Comparison of ENCODE assay signal across 1 cellular context in genomic region chr16:28212532-28212873, GRCh38.
TF ChIP-seq lines count a peak whose summit lies in the region.

No MANE protein-coding gene starts in this region.

TF ChIP-seq in HepG2, 621 proteins besides CTCF, POLR2A, EP300 and RAD21 (continued from another document and continues in another):
- TF ChIP-seq, protein P1, sequence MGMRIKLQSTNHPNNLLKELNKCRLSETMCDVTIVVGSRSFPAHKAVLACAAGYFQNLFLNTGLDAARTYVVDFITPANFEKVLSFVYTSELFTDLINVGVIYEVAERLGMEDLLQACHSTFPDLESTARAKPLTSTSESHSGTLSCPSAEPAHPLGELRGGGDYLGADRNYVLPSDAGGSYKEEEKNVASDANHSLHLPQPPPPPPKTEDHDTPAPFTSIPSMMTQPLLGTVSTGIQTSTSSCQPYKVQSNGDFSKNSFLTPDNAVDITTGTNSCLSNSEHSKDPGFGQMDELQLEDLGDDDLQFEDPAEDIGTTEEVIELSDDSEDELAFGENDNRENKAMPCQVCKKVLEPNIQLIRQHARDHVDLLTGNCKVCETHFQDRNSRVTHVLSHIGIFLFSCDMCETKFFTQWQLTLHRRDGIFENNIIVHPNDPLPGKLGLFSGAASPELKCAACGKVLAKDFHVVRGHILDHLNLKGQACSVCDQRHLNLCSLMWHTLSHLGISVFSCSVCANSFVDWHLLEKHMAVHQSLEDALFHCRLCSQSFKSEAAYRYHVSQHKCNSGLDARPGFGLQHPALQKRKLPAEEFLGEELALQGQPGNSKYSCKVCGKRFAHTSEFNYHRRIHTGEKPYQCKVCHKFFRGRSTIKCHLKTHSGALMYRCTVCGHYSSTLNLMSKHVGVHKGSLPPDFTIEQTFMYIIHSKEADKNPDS (CRISPR knock-in tag; IDR thresholded peaks at IDR 0.05) = no peak
- no peak for TF ChIP-seq ZFX (CRISPR knock-in tag; IDR thresholded peaks at IDR 0.05; ENCODE audit: low read depth)
- no peak for TF ChIP-seq ZNF557 (CRISPR knock-in tag; IDR thresholded peaks at IDR 0.05)
- no peak for TF ChIP-seq ZBTB14 (CRISPR knock-in tag; IDR thresholded peaks at IDR 0.05)
- no peak for TF ChIP-seq RFX3 (CRISPR knock-in tag; IDR thresholded peaks at IDR 0.05)
- no peak for TF ChIP-seq FOXA1 (IDR thresholded peaks at IDR 0.05)
- TF ChIP-seq FOXA1 (CRISPR knock-in tag; IDR thresholded peaks at IDR 0.05) = no peak
- TF ChIP-seq, protein P2, sequence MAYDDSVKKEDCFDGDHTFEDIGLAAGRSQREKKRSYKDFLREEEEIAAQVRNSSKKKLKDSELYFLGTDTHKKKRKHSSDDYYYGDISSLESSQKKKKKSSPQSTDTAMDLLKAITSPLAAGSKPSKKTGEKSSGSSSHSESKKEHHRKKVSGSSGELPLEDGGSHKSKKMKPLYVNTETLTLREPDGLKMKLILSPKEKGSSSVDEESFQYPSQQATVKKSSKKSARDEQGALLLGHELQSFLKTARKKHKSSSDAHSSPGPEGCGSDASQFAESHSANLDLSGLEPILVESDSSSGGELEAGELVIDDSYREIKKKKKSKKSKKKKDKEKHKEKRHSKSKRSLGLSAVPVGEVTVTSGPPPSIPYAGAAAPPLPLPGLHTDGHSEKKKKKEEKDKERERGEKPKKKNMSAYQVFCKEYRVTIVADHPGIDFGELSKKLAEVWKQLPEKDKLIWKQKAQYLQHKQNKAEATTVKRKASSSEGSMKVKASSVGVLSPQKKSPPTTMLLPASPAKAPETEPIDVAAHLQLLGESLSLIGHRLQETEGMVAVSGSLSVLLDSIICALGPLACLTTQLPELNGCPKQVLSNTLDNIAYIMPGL (CRISPR knock-in tag; IDR thresholded peaks at IDR 0.05; ENCODE audit: borderline replicate concordance in 1 of 2, low read depth in 1 of 2) = no peak
- TF ChIP-seq CC2D1A (CRISPR knock-in tag; IDR thresholded peaks at IDR 0.05) = no peak
- TF ChIP-seq HOXA5 (CRISPR knock-in tag; IDR thresholded peaks at IDR 0.05) = no peak
- TF ChIP-seq, protein P3, sequence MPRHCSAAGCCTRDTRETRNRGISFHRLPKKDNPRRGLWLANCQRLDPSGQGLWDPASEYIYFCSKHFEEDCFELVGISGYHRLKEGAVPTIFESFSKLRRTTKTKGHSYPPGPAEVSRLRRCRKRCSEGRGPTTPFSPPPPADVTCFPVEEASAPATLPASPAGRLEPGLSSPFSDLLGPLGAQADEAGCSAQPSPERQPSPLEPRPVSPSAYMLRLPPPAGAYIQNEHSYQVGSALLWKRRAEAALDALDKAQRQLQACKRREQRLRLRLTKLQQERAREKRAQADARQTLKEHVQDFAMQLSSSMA (CRISPR knock-in tag; IDR thresholded peaks at IDR 0.05) = no peak
- TF ChIP-seq ZNF510 (CRISPR knock-in tag; IDR thresholded peaks at IDR 0.05; ENCODE audit: low read depth) = no peak
- no peak for TF ChIP-seq FOXK1 (CRISPR knock-in tag; IDR thresholded peaks at IDR 0.05; ENCODE audit: borderline replicate concordance, low read depth)
- TF ChIP-seq, protein P4, sequence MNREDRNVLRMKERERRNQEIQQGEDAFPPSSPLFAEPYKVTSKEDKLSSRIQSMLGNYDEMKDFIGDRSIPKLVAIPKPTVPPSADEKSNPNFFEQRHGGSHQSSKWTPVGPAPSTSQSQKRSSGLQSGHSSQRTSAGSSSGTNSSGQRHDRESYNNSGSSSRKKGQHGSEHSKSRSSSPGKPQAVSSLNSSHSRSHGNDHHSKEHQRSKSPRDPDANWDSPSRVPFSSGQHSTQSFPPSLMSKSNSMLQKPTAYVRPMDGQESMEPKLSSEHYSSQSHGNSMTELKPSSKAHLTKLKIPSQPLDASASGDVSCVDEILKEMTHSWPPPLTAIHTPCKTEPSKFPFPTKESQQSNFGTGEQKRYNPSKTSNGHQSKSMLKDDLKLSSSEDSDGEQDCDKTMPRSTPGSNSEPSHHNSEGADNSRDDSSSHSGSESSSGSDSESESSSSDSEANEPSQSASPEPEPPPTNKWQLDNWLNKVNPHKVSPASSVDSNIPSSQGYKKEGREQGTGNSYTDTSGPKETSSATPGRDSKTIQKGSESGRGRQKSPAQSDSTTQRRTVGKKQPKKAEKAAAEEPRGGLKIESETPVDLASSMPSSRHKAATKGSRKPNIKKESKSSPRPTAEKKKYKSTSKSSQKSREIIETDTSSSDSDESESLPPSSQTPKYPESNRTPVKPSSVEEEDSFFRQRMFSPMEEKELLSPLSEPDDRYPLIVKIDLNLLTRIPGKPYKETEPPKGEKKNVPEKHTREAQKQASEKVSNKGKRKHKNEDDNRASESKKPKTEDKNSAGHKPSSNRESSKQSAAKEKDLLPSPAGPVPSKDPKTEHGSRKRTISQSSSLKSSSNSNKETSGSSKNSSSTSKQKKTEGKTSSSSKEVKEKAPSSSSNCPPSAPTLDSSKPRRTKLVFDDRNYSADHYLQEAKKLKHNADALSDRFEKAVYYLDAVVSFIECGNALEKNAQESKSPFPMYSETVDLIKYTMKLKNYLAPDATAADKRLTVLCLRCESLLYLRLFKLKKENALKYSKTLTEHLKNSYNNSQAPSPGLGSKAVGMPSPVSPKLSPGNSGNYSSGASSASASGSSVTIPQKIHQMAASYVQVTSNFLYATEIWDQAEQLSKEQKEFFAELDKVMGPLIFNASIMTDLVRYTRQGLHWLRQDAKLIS (CRISPR knock-in tag; IDR thresholded peaks at IDR 0.05) = no peak
- no peak for TF ChIP-seq ZNF552 (CRISPR knock-in tag; IDR thresholded peaks at IDR 0.05; ENCODE audit: borderline replicate concordance)
- TF ChIP-seq ZFP90 (CRISPR knock-in tag; IDR thresholded peaks at IDR 0.05; ENCODE audit: borderline replicate concordance) = no peak
- TF ChIP-seq ZNF556 (CRISPR knock-in tag; IDR thresholded peaks at IDR 0.05; ENCODE audit: borderline replicate concordance) = no peak
- TF ChIP-seq SCMH1 (CRISPR knock-in tag; IDR thresholded peaks at IDR 0.05; ENCODE audit: borderline replicate concordance) = no peak
- TF ChIP-seq, protein P5, sequence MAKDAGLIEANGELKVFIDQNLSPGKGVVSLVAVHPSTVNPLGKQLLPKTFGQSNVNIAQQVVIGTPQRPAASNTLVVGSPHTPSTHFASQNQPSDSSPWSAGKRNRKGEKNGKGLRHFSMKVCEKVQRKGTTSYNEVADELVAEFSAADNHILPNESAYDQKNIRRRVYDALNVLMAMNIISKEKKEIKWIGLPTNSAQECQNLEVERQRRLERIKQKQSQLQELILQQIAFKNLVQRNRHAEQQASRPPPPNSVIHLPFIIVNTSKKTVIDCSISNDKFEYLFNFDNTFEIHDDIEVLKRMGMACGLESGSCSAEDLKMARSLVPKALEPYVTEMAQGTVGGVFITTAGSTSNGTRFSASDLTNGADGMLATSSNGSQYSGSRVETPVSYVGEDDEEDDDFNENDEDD (CRISPR knock-in tag; IDR thresholded peaks at IDR 0.05; ENCODE audit: borderline replicate concordance) = no peak
- no peak for TF ChIP-seq TFE3 (CRISPR knock-in tag; IDR thresholded peaks at IDR 0.05)
- 0 out of 2 replicates have a peak, but pooled peaks have one; percentile 8 for TF ChIP-seq MEIS1 (CRISPR knock-in tag; IDR thresholded peaks at IDR 0.05; ENCODE audit: borderline replicate concordance)
- TF ChIP-seq, protein P6, sequence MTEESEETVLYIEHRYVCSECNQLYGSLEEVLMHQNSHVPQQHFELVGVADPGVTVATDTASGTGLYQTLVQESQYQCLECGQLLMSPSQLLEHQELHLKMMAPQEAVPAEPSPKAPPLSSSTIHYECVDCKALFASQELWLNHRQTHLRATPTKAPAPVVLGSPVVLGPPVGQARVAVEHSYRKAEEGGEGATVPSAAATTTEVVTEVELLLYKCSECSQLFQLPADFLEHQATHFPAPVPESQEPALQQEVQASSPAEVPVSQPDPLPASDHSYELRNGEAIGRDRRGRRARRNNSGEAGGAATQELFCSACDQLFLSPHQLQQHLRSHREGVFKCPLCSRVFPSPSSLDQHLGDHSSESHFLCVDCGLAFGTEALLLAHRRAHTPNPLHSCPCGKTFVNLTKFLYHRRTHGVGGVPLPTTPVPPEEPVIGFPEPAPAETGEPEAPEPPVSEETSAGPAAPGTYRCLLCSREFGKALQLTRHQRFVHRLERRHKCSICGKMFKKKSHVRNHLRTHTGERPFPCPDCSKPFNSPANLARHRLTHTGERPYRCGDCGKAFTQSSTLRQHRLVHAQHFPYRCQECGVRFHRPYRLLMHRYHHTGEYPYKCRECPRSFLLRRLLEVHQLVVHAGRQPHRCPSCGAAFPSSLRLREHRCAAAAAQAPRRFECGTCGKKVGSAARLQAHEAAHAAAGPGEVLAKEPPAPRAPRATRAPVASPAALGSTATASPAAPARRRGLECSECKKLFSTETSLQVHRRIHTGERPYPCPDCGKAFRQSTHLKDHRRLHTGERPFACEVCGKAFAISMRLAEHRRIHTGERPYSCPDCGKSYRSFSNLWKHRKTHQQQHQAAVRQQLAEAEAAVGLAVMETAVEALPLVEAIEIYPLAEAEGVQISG (CRISPR knock-in tag; IDR thresholded peaks at IDR 0.05) = no peak
- TF ChIP-seq ZNF776 (CRISPR knock-in tag; IDR thresholded peaks at IDR 0.05) = no peak
- no peak for TF ChIP-seq ZMAT5 (CRISPR knock-in tag; IDR thresholded peaks at IDR 0.05; ENCODE audit: borderline replicate concordance, low read depth)
- no peak for TF ChIP-seq DZIP1 (CRISPR knock-in tag; IDR thresholded peaks at IDR 0.05)
- no peak for TF ChIP-seq ZKSCAN8 (CRISPR knock-in tag; IDR thresholded peaks at IDR 0.05; ENCODE audit: borderline replicate concordance)
- TF ChIP-seq KDM5A (IDR thresholded peaks at IDR 0.05; ENCODE audit: borderline replicate concordance, low read length) = 0 out of 2 replicates have a peak, but pooled peaks have one; percentile 6
- TF ChIP-seq, protein P7, sequence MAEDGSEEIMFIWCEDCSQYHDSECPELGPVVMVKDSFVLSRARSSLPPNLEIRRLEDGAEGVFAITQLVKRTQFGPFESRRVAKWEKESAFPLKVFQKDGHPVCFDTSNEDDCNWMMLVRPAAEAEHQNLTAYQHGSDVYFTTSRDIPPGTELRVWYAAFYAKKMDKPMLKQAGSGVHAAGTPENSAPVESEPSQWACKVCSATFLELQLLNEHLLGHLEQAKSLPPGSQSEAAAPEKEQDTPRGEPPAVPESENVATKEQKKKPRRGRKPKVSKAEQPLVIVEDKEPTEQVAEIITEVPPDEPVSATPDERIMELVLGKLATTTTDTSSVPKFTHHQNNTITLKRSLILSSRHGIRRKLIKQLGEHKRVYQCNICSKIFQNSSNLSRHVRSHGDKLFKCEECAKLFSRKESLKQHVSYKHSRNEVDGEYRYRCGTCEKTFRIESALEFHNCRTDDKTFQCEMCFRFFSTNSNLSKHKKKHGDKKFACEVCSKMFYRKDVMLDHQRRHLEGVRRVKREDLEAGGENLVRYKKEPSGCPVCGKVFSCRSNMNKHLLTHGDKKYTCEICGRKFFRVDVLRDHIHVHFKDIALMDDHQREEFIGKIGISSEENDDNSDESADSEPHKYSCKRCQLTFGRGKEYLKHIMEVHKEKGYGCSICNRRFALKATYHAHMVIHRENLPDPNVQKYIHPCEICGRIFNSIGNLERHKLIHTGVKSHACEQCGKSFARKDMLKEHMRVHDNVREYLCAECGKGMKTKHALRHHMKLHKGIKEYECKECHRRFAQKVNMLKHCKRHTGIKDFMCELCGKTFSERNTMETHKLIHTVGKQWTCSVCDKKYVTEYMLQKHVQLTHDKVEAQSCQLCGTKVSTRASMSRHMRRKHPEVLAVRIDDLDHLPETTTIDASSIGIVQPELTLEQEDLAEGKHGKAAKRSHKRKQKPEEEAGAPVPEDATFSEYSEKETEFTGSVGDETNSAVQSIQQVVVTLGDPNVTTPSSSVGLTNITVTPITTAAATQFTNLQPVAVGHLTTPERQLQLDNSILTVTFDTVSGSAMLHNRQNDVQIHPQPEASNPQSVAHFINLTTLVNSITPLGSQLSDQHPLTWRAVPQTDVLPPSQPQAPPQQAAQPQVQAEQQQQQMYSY (CRISPR knock-in tag; IDR thresholded peaks at IDR 0.05) = no peak
- no peak for TF ChIP-seq IKZF5 (CRISPR knock-in tag; IDR thresholded peaks at IDR 0.05)
- peak; percentile 31; the same call in 1 of the 2 replicates for TF ChIP-seq ZC3H13 (CRISPR knock-in tag; IDR thresholded peaks at IDR 0.05)
